10 cellular contexts compared by ENCODE assay signal in the genomic region with DNA sequence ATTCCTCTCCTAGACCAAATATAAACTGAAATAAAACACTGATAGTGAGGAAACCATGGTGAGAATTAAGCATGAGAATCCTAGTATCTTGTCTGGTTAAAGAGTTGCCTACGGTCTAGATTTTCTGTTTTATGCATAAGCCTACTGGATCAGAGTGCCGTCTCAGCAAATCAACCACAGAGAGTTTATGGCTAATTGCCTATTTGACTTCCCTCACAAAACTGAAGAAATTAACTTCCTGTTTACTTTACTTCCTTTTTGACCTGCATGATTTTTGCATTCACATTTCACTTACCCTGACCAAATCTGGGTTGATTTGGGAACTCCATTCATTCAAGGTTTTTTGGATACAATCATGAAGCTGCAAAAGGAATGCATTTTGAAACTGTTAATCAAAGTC. TPM values are rescaled to one million over a fixed set of nuclear protein-coding genes. Genes with fewer than 3 reads are reported as not detected.
DNase-seq lines count a peak whose midpoint lies in the region; ATAC-seq and TF ChIP-seq lines count a peak whose summit lies in the region.
"Had no signal": no experiment of that assay in that cellular context is flagged by ENCODE, and none has a peak within 500 bp of the region (broad histone marks: within the 10 kb centered on the region; RNA-seq: fewer than 3 reads in every experiment).

No MANE protein-coding gene starts in this region.

- in situ Hi-C loops in GM13977 (cut with MboI; ENCODE audit: low pct_unique_long_range_greater_than_20kb, low sequenced_read_pairs, unreplicated experiment) = no loop called here

- H3K4me1 Mint-ChIP-seq in activated B cell treated with CpG ODN at 0.5 μM for 24 hours = peaks cover 29% of the 10 kb centered on the region

- WGBS in right cardiac atrium = 54% methylated on average over 2 of the region's 2 CpGs

- POLR2A ChIA-PET in activated B cell treated with CpG ODN at 0.5 μM for 24 hours (lab: Charles Lee) = interaction anchor here (0.6 to 1.2 kb wide), 2 partner anchors 25 to 1069 kb away, joined by 4 to 7 read pairs; partner anchors contain the start of gene DNTTIP2

- H3K4me3 Mint-ChIP-seq in activated B cell treated with CpG ODN at 0.5 μM for 24 hours = no peak overlapping the region

- H3K4me1 ChIP-seq in muscle layer of duodenum (ENCODE audit: control insufficient read depth in 1 of 2, insufficient read depth in 2 of 2, low read length in 2 of 2) (peaks cover 0 to 9% of the 10 kb centered on the region in 2 donors), right cardiac atrium (ENCODE audit: control insufficient read depth, insufficient read depth, low read length) (no peaks in the 10 kb centered on the region)

- intact Hi-C loops in activated B cell treated with CpG ODN at 0.5 μM for 24 hours (cut with micrococcal nuclease) = no loop called here
- intact Hi-C loops in right cardiac atrium (cut with DNase I) = no loop called here

- CTCF ChIA-PET in activated B cell treated with CpG ODN at 0.5 μM for 24 hours (lab: Charles Lee) = no interaction called here

- H3K27ac ChIP-seq in muscle layer of duodenum (ENCODE audit: low read length) = peak overlapping the region; percentile 12
- no peak overlapping the region for H3K27ac ChIP-seq in right cardiac atrium (ENCODE audit: low read length)

- H3K36me3 ChIP-seq in muscle layer of duodenum (ENCODE audit: control insufficient read depth in 1 of 2, insufficient read depth in 2 of 2, low read length in 2 of 2) = peaks cover 0 to 8% of the 10 kb centered on the region in 2 donors

- H3K27me3 ChIP-seq in muscle layer of duodenum (ENCODE audit: low read depth, low read length) (no peaks in the 10 kb centered on the region), right cardiac atrium (ENCODE audit: control insufficient read depth, insufficient read depth) (no peaks in the 10 kb centered on the region)

- H3K27ac Mint-ChIP-seq in activated B cell treated with CpG ODN at 0.5 μM for 24 hours = peak overlapping the region; percentile 57

- H3K9me3 ChIP-seq in muscle layer of duodenum (ENCODE audit: control insufficient read depth in 1 of 2, low read length in 2 of 2) (no peaks in the 10 kb centered on the region), right cardiac atrium (ENCODE audit: control insufficient read depth, low read length) (no peaks in the 10 kb centered on the region)

- peaks cover 11% of the 10 kb centered on the region for H3K36me3 Mint-ChIP-seq in activated B cell treated with CpG ODN at 0.5 μM for 24 hours (ENCODE audit: low read depth)

- TF ChIP-seq CTCF in GM12865 (IDR thresholded peaks at IDR 0.05; ENCODE audit: insufficient read depth, low read depth, low read length, missing control alignments) = no peak
- TF ChIP-seq CTCF in activated B cell treated with CpG ODN at 0.5 μM for 24 hours (IDR thresholded peaks at IDR 0.05) = no peak
- no peak for TF ChIP-seq CTCF in GM13977 (IDR thresholded peaks at IDR 0.05; ENCODE audit: extremely low read depth, insufficient read depth, missing control alignments)

- H3K9me3 Mint-ChIP-seq in activated B cell treated with CpG ODN at 0.5 μM for 24 hours = no peaks in the 10 kb centered on the region

- DNase-seq in GM12865 (ENCODE audit: low read depth) = peak; percentile 20
- peak; percentile 26 to 46 for DNase-seq in Kasumi-1 (lab: John Stamatoyannopoulos, UW)
- DNase-seq in activated B cell treated with CpG ODN at 0.5 μM for 24 hours = no peak
- no peak for DNase-seq in GM13977 (ENCODE audit: low spot score)
- no peak for DNase-seq in right cardiac atrium
- DNase-seq: NCI-H1930; stimulated activated naive CD4-positive, alpha-beta T cell treated with Interleukin-2 at 50 U/mL for 16 hours had no signal

- H3K4me3 ChIP-seq in GM12865 (ENCODE audit: low read depth, low read length) (no peak overlapping the region), muscle layer of duodenum (ENCODE audit: low read depth in 1 of 2, low read length in 2 of 2) (no peak overlapping the region), right cardiac atrium (ENCODE audit: low read length) (no peak overlapping the region)

- ATAC-seq in activated B cell treated with CpG ODN at 0.5 μM for 24 hours (ENCODE audit: low read depth) (peak; percentile 19), right cardiac atrium (no peak), HG02973 (IDR thresholded peaks at IDR 0.05; ENCODE audit: unreplicated experiment) (no peak), GM18519 (IDR thresholded peaks at IDR 0.05; ENCODE audit: low FRiP score, unreplicated experiment) (no peak)

- H3K27me3 Mint-ChIP-seq in activated B cell treated with CpG ODN at 0.5 μM for 24 hours = no peaks in the 10 kb centered on the region

RNA-seq across cellular contexts. Expression of gene GCLM, which starts 5.0 kb away (rescaled TPM):
- total RNA-seq in activated B cell treated with CpG ODN at 0.5 μM for 24 hours = 8.6 and 9.6 TPM in 2 replicates
- total RNA-seq in right cardiac atrium = 10 to 100 TPM in 2 of 4 donors, 1 to 10 TPM in 2; 9.3 to 10.4 (median 10.1) TPM
- polyA plus RNA-seq in right cardiac atrium = 3.8 TPM

RNA-seq across cellular contexts. Expression of gene DNTTIP2, which starts 25.2 kb away (rescaled TPM):
- 65.6 and 69.7 TPM in 2 replicates for total RNA-seq in activated B cell treated with CpG ODN at 0.5 μM for 24 hours
- 10 to 100 TPM; 33.3 to 43.5 (median 39.4) TPM for total RNA-seq in right cardiac atrium
- polyA plus RNA-seq in right cardiac atrium = 35.1 TPM

Comparison
In these comparisons a context has a peak if more than half of its experiments do, and no peak if none do; other contexts are left out.
1. DNase-seq: peak in GM12865 (single experiment) and Kasumi-1 (2 of 2); none in activated B cell treated with CpG ODN at 0.5 μM for 24 hours (single experiment), GM13977 (single experiment) and right cardiac atrium (0 of 3).